9 cellular contexts compared by ENCODE assay signal in genomic region chr1:156114919-156115513, GRCh38. TPM values are rescaled to one million over a fixed set of nuclear protein-coding genes. Genes with fewer than 3 reads are reported as not detected.
DNase-seq lines count a peak whose midpoint lies in the region; ATAC-seq and TF ChIP-seq lines count a peak whose summit lies in the region.
"Had no signal": no experiment of that assay in that cellular context is flagged by ENCODE, and none has a peak within 500 bp of the region (broad histone marks: within the 10 kb centered on the region; RNA-seq: fewer than 3 reads in every experiment).

No MANE protein-coding gene starts in this region.

- H3K27ac ChIP-seq in KMS-11 (peak overlapping the region; percentile 53), iPS DF 6.9 (ENCODE audit: low read length) (no peak overlapping the region)

- peaks cover 53% of the 10 kb centered on the region for H3K79me2 ChIP-seq in KMS-11 (ENCODE audit: insufficient read depth, low read depth)

- H3K4me1 ChIP-seq in KMS-11 (ENCODE audit: low read depth, poor library complexity, severe bottlenecking) (peaks cover 57% of the 10 kb centered on the region), adipocyte (ENCODE audit: control insufficient read depth, insufficient read depth, low read length) (peaks cover 43% of the 10 kb centered on the region), iPS DF 6.9 (ENCODE audit: control insufficient read depth, insufficient read depth, low read length) (peaks cover 5% of the 10 kb centered on the region; the same call in 1 of the 2 replicates), skeletal muscle satellite cell (ENCODE audit: control insufficient read depth, insufficient read depth, low read length) (peaks cover 49% of the 10 kb centered on the region)

- H3K27me3 ChIP-seq in KMS-11 (ENCODE audit: insufficient read depth, low read depth) (no peaks in the 10 kb centered on the region), adipocyte (replicated peaks; ENCODE audit: control insufficient read depth, insufficient read depth, low read length) (no peaks in the 10 kb centered on the region), iPS DF 6.9 (ENCODE audit: control insufficient read depth, insufficient read depth, low read length) (no peaks in the 10 kb centered on the region), skeletal muscle satellite cell (ENCODE audit: control insufficient read depth, insufficient read depth, low read length) (no peaks in the 10 kb centered on the region)

- H3K9ac ChIP-seq in KMS-11 (peak overlapping the region; percentile 85), adipocyte (ENCODE audit: low read length) (peak overlapping the region; percentile 100), skeletal muscle satellite cell (ENCODE audit: low read depth, low read length) (peak overlapping the region; percentile 100)

- no peaks in the 10 kb centered on the region for H3K36me3 ChIP-seq in KMS-11 (ENCODE audit: insufficient read depth)
- peaks cover 3% of the 10 kb centered on the region for H3K36me3 ChIP-seq in adipocyte (ENCODE audit: control insufficient read depth, insufficient read depth, low read length, severe bottlenecking)
- H3K36me3 ChIP-seq in iPS DF 6.9 (ENCODE audit: control insufficient read depth, insufficient read depth, low read length): no peaks in the 10 kb centered on the region
- H3K36me3 ChIP-seq in skeletal muscle satellite cell (ENCODE audit: insufficient read depth, low read length): peaks cover 26% of the 10 kb centered on the region

- H3K9me3 ChIP-seq in adipocyte (ENCODE audit: control insufficient read depth, low read length): no peaks in the 10 kb centered on the region
- no peaks in the 10 kb centered on the region for H3K9me3 ChIP-seq in iPS DF 6.9 (ENCODE audit: control insufficient read depth, insufficient read depth, low read length)
- no peaks in the 10 kb centered on the region for H3K9me3 ChIP-seq in skeletal muscle satellite cell (replicated peaks; ENCODE audit: low read length)

- H3K4me3 ChIP-seq in KMS-11 (IDR thresholded peaks at IDR 0.05; ENCODE audit: insufficient read depth, low read depth, low read length) (peak overlapping the region; percentile 99), adipocyte (ENCODE audit: low read length) (peak overlapping the region; percentile 90), iPS DF 6.9 (ENCODE audit: low read length) (peak overlapping the region; percentile 67), skeletal muscle satellite cell (ENCODE audit: low read length) (peak overlapping the region; percentile 99)

- no peak for ATAC-seq in GM21717 (IDR thresholded peaks at IDR 0.05; ENCODE audit: unreplicated experiment)

- no peaks in the 10 kb centered on the region for H4K20me1 ChIP-seq in KMS-11 (ENCODE audit: insufficient read depth)

- no CpG with 5 or more reads among the region's 49 CpGs for WGBS in iPS DF 6.9 (ENCODE audit: insufficient coverage, insufficient read length)

- DNase-seq in activated T-cell treated with anti-CD3 and anti-CD28 coated beads, Interleukin-2, amount 50 U/mL, for 1 hour: peak; percentile 59
- DNase-seq in activated T-cell treated with anti-CD3 and anti-CD28 coated beads for 4 hours: no peak
- DNase-seq in adipocyte (ENCODE audit: low read depth): no peak
- DNase-seq in iPS DF 6.9 (ENCODE audit: low read depth, low spot score): no peak
- DNase-seq in NCI-H2227 (lab: John Stamatoyannopoulos, UW; ENCODE audit: unreplicated experiment): no peak

- peak overlapping the region; percentile 91 for H3K4me2 ChIP-seq in KMS-11
- H3K4me2 ChIP-seq in skeletal muscle satellite cell (ENCODE audit: low read length): peak overlapping the region; percentile 94

- 0 out of 2 replicates have a peak, but pooled peaks have one; percentile 7 for TF ChIP-seq CTCF in KMS-11 (conservative IDR thresholded peaks at IDR 0.05; ENCODE audit: low read depth, low read length)

- peak overlapping the region; percentile 90 for H2AFZ ChIP-seq in KMS-11 (ENCODE audit: low read depth)

RNA-seq across cellular contexts. Expression of gene LMNA, which starts 0.5 kb away (rescaled TPM):
- total RNA-seq in skeletal muscle satellite cell (2012; rRNA removed): 967 and 1,030 TPM in 2 replicates

RNA-seq across cellular contexts. Expression of gene MEX3A, which starts 32.8 kb away (rescaled TPM):
- 0.51 and 3.5 TPM in 2 replicates for total RNA-seq in skeletal muscle satellite cell (2012; rRNA removed)

RNA-seq across cellular contexts. Expression of gene SEMA4A, which starts 38.4 kb away (rescaled TPM):
- total RNA-seq in skeletal muscle satellite cell (2012; rRNA removed): 0.25 TPM in 1 of 2 replicates, not detected in the other

RNA-seq across cellular contexts. Expression of gene RAB25, which starts 54.1 kb away (rescaled TPM):
- total RNA-seq in skeletal muscle satellite cell (2012; rRNA removed): not detected in 2 replicates
- total RNA-seq: frontal cortex had no signal
